8 cellular contexts compared by ENCODE assay signal in genomic region chrX:107628662-107629532, GRCh38. TPM values are rescaled to one million over a fixed set of nuclear protein-coding genes. Genes with fewer than 3 reads are reported as not detected.
A peak's percentile ranks its signal among the peaks of the same experiment; 100 is the strongest.
DNase-seq lines count a peak whose midpoint lies in the region; ATAC-seq and TF ChIP-seq lines count a peak whose summit lies in the region.

No MANE protein-coding gene starts in this region.

- TF ChIP-seq POLR2A in thyroid gland (IDR thresholded peaks at IDR 0.05): no peak

- intact Hi-C loops in thyroid gland (cut with DNase I): no loop called here

- TF ChIP-seq CTCF in BJ (IDR thresholded peaks at IDR 0.05; ENCODE audit: insufficient read depth, low read depth, low read length): no peak
- TF ChIP-seq CTCF in OCI-LY1 (IDR thresholded peaks at IDR 0.05; ENCODE audit: low read length): no peak
- TF ChIP-seq CTCF in foreskin keratinocyte (conservative IDR thresholded peaks at IDR 0.05): no peak
- no peak for TF ChIP-seq CTCF in thyroid gland (IDR thresholded peaks at IDR 0.05)

- peak overlapping the region; percentile 56 for H3K4me3 ChIP-seq in BJ (ENCODE audit: low read depth, low read length)
- peak overlapping the region; percentile 97 for H3K4me3 ChIP-seq in OCI-LY1 (ENCODE audit: low read depth, low read length, poor library complexity, severe bottlenecking)
- peak overlapping the region in 2 of 3 donors; percentile 38 to 62 for H3K4me3 ChIP-seq in thyroid gland (replicated peaks in 1 of 3)

- peak; percentile 38 for ATAC-seq in GM19035 (IDR thresholded peaks at IDR 0.05; ENCODE audit: unreplicated experiment)
- ATAC-seq in HG03280 (IDR thresholded peaks at IDR 0.05; ENCODE audit: unreplicated experiment): peak; percentile 38
- ATAC-seq in activated T-helper 17 cell treated with anti-CD3 and anti-CD28 coated beads, Interleukin-2, amount 50 U/mL, for 72 hours (replicated peaks): peak; percentile 48
- ATAC-seq in foreskin keratinocyte: peak; percentile 55

- 0% methylated on average over 9 to 17 of the region's 28 CpGs for WGBS in thyroid gland, 2 donors

- peak overlapping the region; percentile 87 for H3K9ac ChIP-seq in OCI-LY1 (ENCODE audit: low read length)

- H4K20me1 ChIP-seq in OCI-LY1 (ENCODE audit: insufficient read depth, low read length): no peaks in the 10 kb centered on the region

- DNase-seq in BJ (ENCODE audit: low read depth) (no peak), foreskin keratinocyte (peak in 1 of 2 donors; percentile 56), nucleus accumbens (lab: John Stamatoyannopoulos, UW) (peak in 42 of 56 donors; percentile 1 to 65 (median 24)), thyroid gland (peak; percentile 33 to 38)

- peaks cover 15% of the 10 kb centered on the region for H3K36me3 Mint-ChIP-seq in activated T-helper 17 cell treated with anti-CD3 and anti-CD28 coated beads, Interleukin-2, amount 50 U/mL, for 72 hours (ENCODE audit: low read depth)

- H3K27ac ChIP-seq in OCI-LY1 (ENCODE audit: low read depth, low read length, poor library complexity, severe bottlenecking) (peak overlapping the region; percentile 72), foreskin keratinocyte (peak overlapping the region; percentile 47), thyroid gland (peak overlapping the region; percentile 47 to 67 (median 59))

- POLR2A ChIA-PET in BJ (lab: Charles Lee): no interaction called here

- CTCF ChIA-PET in BJ (lab: Yijun Ruan, JAX): interaction anchor here (0.6 to 1.7 kb wide), 6 partner anchors 20 to 147 kb away, joined by 3 to 5 read pairs (median 4); partner anchors contain the start of gene TSC22D3

- no peak overlapping the region for H2AFZ ChIP-seq in OCI-LY1 (ENCODE audit: low read length)

- H3K79me2 ChIP-seq in OCI-LY1 (ENCODE audit: insufficient read depth, low read length): peaks cover 41% of the 10 kb centered on the region

- H3K4me2 ChIP-seq in OCI-LY1 (ENCODE audit: low read length): peak overlapping the region; percentile 93

- H3K36me3 ChIP-seq in BJ (ENCODE audit: control insufficient read depth, insufficient read depth, low read length): no peaks in the 10 kb centered on the region
- peaks cover 10% of the 10 kb centered on the region; the same call in 1 of the 2 replicates for H3K36me3 ChIP-seq in OCI-LY1 (ENCODE audit: insufficient read depth, low read length)
- no peaks in the 10 kb centered on the region for H3K36me3 ChIP-seq in thyroid gland

- H3K4me1 Mint-ChIP-seq in activated T-helper 17 cell treated with anti-CD3 and anti-CD28 coated beads, Interleukin-2, amount 50 U/mL, for 72 hours: peaks cover 6% of the 10 kb centered on the region

- H3K9me3 ChIP-seq in OCI-LY1 (ENCODE audit: low read length) (no peaks in the 10 kb centered on the region), thyroid gland (no peaks in the 10 kb centered on the region)

- H3K27me3 ChIP-seq in BJ (ENCODE audit: control insufficient read depth, insufficient read depth, low read length) (no peaks in the 10 kb centered on the region), OCI-LY1 (ENCODE audit: insufficient read depth, low read length) (no peaks in the 10 kb centered on the region), foreskin keratinocyte (no peaks in the 10 kb centered on the region), thyroid gland (no peaks in the 10 kb centered on the region)

- no peaks in the 10 kb centered on the region for H3K9me3 Mint-ChIP-seq in activated T-helper 17 cell treated with anti-CD3 and anti-CD28 coated beads, Interleukin-2, amount 50 U/mL, for 72 hours

- no peaks in the 10 kb centered on the region for H3F3A ChIP-seq in OCI-LY1 (ENCODE audit: insufficient read depth, low read length)

- H3K9me2 ChIP-seq in OCI-LY1 (ENCODE audit: low read depth, low read length): no peaks in the 10 kb centered on the region

- no peaks in the 10 kb centered on the region for H3K27me3 Mint-ChIP-seq in activated T-helper 17 cell treated with anti-CD3 and anti-CD28 coated beads, Interleukin-2, amount 50 U/mL, for 72 hours

- H3K27ac Mint-ChIP-seq in activated T-helper 17 cell treated with anti-CD3 and anti-CD28 coated beads, Interleukin-2, amount 50 U/mL, for 72 hours: peak overlapping the region; percentile 91

- H3K4me1 ChIP-seq in OCI-LY1 (ENCODE audit: insufficient read depth, low read length, severe bottlenecking): peaks cover 16% of the 10 kb centered on the region
- H3K4me1 ChIP-seq in foreskin keratinocyte: no peaks in the 10 kb centered on the region
- H3K4me1 ChIP-seq in thyroid gland: peaks cover 0 to 16% of the 10 kb centered on the region in 2 donors

- H3K4me3 Mint-ChIP-seq in activated T-helper 17 cell treated with anti-CD3 and anti-CD28 coated beads, Interleukin-2, amount 50 U/mL, for 72 hours: peak overlapping the region; percentile 95

RNA-seq across cellular contexts. Expression of gene PRPS1, which starts 0.6 kb away (rescaled TPM):
- polyA plus RNA-seq in BJ (2011; rRNA removed) (50.1 and 64.9 TPM in 2 replicates), foreskin keratinocyte (30.9 and 37.1 TPM in 2 replicates)
- 22.1 and 32.3 TPM in 2 replicates for polyA minus RNA-seq in BJ (2011; rRNA and poly(A)+ RNA removed)
- 100 to 1,000 TPM in 1 of 2 donors, 10 to 100 TPM in 1; 58.6 to 107 TPM for total RNA-seq in activated T-helper 17 cell treated with anti-CD3 and anti-CD28 coated beads, Interleukin-2, amount 50 U/mL, for 72 hours
- total RNA-seq in foreskin keratinocyte (33.6 and 41.7 TPM in 2 replicates), thyroid gland (10 to 100 TPM; 45.1 to 69.6 (median 62.8) TPM)
